Comparison of ENCODE assay signal across 28 cellular contexts in the genomic region with DNA sequence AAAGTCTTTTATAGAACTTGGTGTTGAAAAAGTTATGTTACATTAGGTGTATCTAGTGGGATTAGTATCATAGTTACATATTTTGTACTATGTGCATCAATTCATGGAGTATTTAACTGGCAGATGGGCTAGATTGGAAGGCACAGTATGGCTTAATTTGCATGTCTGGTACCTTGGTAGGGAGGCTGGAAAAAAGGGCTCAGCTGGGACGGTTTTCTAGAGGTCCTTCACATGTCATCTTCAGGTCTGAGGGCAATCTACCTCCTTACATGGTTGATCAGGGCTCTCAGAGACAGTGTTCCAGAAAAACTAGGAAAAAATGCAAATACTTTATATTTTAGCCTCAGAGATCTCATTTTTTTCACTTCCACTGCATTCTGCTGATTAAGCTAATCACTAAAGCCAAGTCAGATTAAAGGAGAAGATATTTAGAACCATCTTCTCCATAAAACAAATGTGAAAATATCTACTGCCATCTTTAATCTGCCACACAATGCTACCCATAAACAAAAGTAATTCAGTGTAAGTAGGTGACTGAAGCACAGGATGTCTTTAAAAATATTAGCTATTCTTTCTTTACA.
"Had no signal": no experiment of that assay in that cellular context is flagged by ENCODE, and none has a peak within 500 bp of the region (broad histone marks: within the 10 kb centered on the region; RNA-seq: fewer than 3 reads in every experiment).

No MANE protein-coding gene starts in this region.

- ATAC-seq: effector memory CD8-positive, alpha-beta T cell; heart right ventricle; left colon; left ventricle myocardium superior; lower lobe of right lung; naive thymus-derived CD8-positive, alpha-beta T cell; psoas muscle; right cardiac atrium; stimulated activated memory B cell treated with anti-CD40 and anti-IgM and Interleukin-4, amounts not matched to agents 10 μg/mL and 1 μg/mL and 100 μg/mL, for 72 hours; stimulated activated naive CD8-positive, alpha-beta T cell treated with anti-CD3 and anti-CD28 coated beads, Interleukin-15, Interleukin-2, amounts not matched to agents 100 U/mL and 50 U/mL, for 24 hours had no signal

- H3K4me3 ChIP-seq: coronary artery, esophagus squamous epithelium, heart right ventricle, lower lobe of right lung, ovary, psoas muscle, skin epidermis, spleen, testis, tibial artery had no signal

- H3K36me3 ChIP-seq: esophagus squamous epithelium, heart right ventricle, lower lobe of right lung, ovary, spleen, tibial artery had no signal

- H3K27ac ChIP-seq: coronary artery, esophagus squamous epithelium, heart right ventricle, lower lobe of right lung, ovary, psoas muscle, skin epidermis, spleen, testis, tibial artery had no signal

- H3K4me1 ChIP-seq: esophagus squamous epithelium, heart right ventricle, lower lobe of right lung, psoas muscle, spleen, testis, tibial artery had no signal

- H3K9me3 ChIP-seq: esophagus squamous epithelium, lower lobe of right lung, ovary, psoas muscle, testis, tibial artery had no signal

- FAIRE-seq: islet of Langerhans had no signal

- DNase-seq: effector memory CD8-positive, alpha-beta T cell; erythroblast; esophagus squamous epithelium; foreskin melanocyte; glutamatergic neuron; heart right ventricle; hippocampal formation; kidney glomerular epithelial cell; left colon; left ventricle myocardium superior; lower lobe of right lung; naive thymus-derived CD8-positive, alpha-beta T cell; nephron progenitor cell; occipital lobe; ovary; posterior cingulate gyrus; psoas muscle; right cardiac atrium; spleen; stimulated activated CD4-positive, alpha-beta T cell treated with anti-CD3 and anti-CD28 coated beads, Interleukin-4, amount 100 ng/mL, for 4 hours; stimulated activated naive CD8-positive, alpha-beta T cell treated with anti-CD3 and anti-CD28 coated beads, Interleukin-15, Interleukin-2, amounts not matched to agents 100 U/mL and 50 U/mL, for 24 hours; substantia nigra; testis; tibial artery had no signal

- H3K27me3 ChIP-seq: esophagus squamous epithelium, heart right ventricle, ovary, testis, tibial artery had no signal
